In the genomic region with DNA sequence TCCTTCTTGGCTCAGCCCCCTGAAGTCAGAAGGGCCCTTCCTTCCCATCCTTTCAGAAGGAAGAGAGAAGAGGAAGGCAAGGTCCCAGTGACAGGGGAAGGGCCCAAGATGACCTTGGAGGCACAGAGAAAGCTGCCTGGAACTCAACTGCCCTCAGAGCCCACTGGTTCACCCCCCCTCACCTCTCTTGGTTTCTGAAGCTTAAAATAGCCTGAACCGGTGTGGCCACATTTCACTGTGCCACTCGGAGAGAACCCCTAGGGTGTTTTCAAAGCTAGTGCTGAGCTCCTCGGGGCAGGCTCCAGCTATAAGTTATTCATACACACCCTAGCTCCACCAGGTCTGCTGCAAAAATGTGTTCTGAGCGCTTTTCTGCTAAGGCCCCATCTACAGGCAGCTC, we compare ENCODE assay signal across 8 cellular contexts.
A peak's percentile ranks its signal among the peaks of the same experiment; 100 is the strongest.
DNase-seq lines count a peak whose midpoint lies in the region; ATAC-seq, FAIRE-seq and TF ChIP-seq lines count a peak whose summit lies in the region.
"Had no signal": no experiment of that assay in that cellular context is flagged by ENCODE, and none has a peak within 500 bp of the region (broad histone marks: within the 10 kb centered on the region; RNA-seq: fewer than 3 reads in every experiment).

No MANE protein-coding gene starts in this region.

- ATAC-seq in HG02763 (IDR thresholded peaks at IDR 0.05; ENCODE audit: unreplicated experiment) (peak; percentile 83), gastroesophageal sphincter (no peak)

- no peak overlapping the region for H3K27ac ChIP-seq in gastroesophageal sphincter

- H3K4me1 ChIP-seq in gastroesophageal sphincter, result no peaks in the 10 kb centered on the region

- H3K36me3 ChIP-seq in gastroesophageal sphincter, result no peaks in the 10 kb centered on the region

- peak; percentile 35 for DNase-seq in GM19238 (ENCODE audit: insufficient read length, low spot score)
- peak; percentile 9 for DNase-seq in NCI-H345 treated with DMSO at 0.1 percent for 48 hours (lab: John Stamatoyannopoulos, UW; ENCODE audit: unreplicated experiment)
- DNase-seq in renal cortical epithelial cell (ENCODE audit: low read depth), result peak; percentile 40
- no peak for DNase-seq in NCI-H1694 treated with DMSO at 0.1 percent for 48 hours (lab: John Stamatoyannopoulos, UW)
- DNase-seq in H54 (ENCODE audit: insufficient read length, low spot score), result no peak

- no peak for TF ChIP-seq EP300 in gastroesophageal sphincter (IDR thresholded peaks at IDR 0.05)

- H3K4me3 ChIP-seq in gastroesophageal sphincter, result no peak overlapping the region

- TF ChIP-seq POLR2A in gastroesophageal sphincter (IDR thresholded peaks at IDR 0.05) (no peak), H54 (IDR thresholded peaks at IDR 0.05; ENCODE audit: low read depth, low read length) (no peak)

- FAIRE-seq in H54 (lab: Jason Lieb, UNC), result no peak
- FAIRE-seq: RCC 7860 had no signal

- no peaks in the 10 kb centered on the region for H3K27me3 ChIP-seq in gastroesophageal sphincter

- no peak for TF ChIP-seq CTCF in gastroesophageal sphincter (IDR thresholded peaks at IDR 0.05)

- WGBS in gastroesophageal sphincter (ENCODE audit: low coverage in 1 of 2), 2 donors, result 76% methylated on average over 3 of the region's 4 CpGs; no CpG with 5 or more reads in 1 of the 2 donors

- no peaks in the 10 kb centered on the region for H3K9me3 ChIP-seq in gastroesophageal sphincter

Comparison
In these comparisons a context has a peak if more than half of its experiments do, and no peak if none do; other contexts are left out.
1. DNase-seq: peak in GM19238 (single experiment), NCI-H345 treated with DMSO at 0.1 percent for 48 hours (single experiment) and renal cortical epithelial cell (single experiment); none in NCI-H1694 treated with DMSO at 0.1 percent for 48 hours (single experiment) and H54 (single experiment).